23 cellular contexts compared by ENCODE assay signal in the genomic region with DNA sequence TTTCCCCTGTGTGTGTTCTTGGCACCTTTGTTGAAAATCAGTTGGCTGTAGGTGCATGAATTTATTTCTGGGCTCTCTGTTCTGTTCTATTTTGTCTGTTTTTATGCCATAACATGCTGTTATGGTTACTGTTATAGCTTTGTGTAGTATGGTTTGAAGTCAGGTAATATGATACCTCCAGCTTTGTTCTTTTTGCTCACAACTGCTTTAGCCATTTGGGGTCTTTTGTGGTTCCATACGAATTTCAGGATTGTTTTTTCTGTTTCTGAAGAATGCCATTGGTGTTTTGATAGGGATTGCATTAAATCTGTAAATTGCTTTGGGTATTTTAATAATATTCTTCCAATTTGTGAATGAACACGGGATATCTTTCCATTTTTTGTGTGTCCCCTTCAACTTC.
"Had no signal": no experiment of that assay in that cellular context is flagged by ENCODE, and none has a peak within 500 bp of the region (broad histone marks: within the 10 kb centered on the region; RNA-seq: fewer than 3 reads in every experiment).

No MANE protein-coding gene starts in this region.

- H3K4me3 ChIP-seq: coronary artery, esophagus muscularis mucosa, left lung, lung, prostate gland, spleen, tibial artery had no signal

- H3K27ac Mint-ChIP-seq: mesothelial cell of epicardium; T-helper 2 cell treated with Interferon-gamma antibody and Interleukin-4, amounts not matched to agents 5 μg/mL and 100 μg/mL, for 36 hours had no signal

- H3K27me3 Mint-ChIP-seq: naive thymus-derived CD8-positive, alpha-beta T cell; stimulated activated naive CD8-positive, alpha-beta T cell treated with anti-CD3 and anti-CD28 coated beads, Interleukin-15, amount 100 ng/mL, for 72 hours had no signal

- DNase-seq: activated CD4-positive, alpha-beta T cell treated with anti-CD3 and anti-CD28 coated beads, Interleukin-2, amount 50 U/mL, for 1 hour; activated CD8-positive, alpha-beta memory T cell treated with anti-CD3 and anti-CD28 coated beads for 24 hours; activated CD8-positive, alpha-beta memory T cell treated with anti-CD3 and anti-CD28 coated beads, Interleukin-2, amount 50 U/mL, for 4 hours; activated gamma-delta T cell; activated naive CD4-positive, alpha-beta T cell treated with anti-CD3 and anti-CD28 coated beads, Interleukin-2, amount 50 U/mL, for 16 hours; amygdala; cerebellar nuclear complex; hippocampal formation; kidney glomerular epithelial cell; left lung; naive thymus-derived CD8-positive, alpha-beta T cell; spleen; stimulated activated CD4-positive, alpha-beta T cell treated with anti-CD3 and anti-CD28 coated beads, Interleukin-4, amount 100 ng/mL, for 1 hour; stimulated activated naive CD8-positive, alpha-beta T cell treated with anti-CD3 and anti-CD28 coated beads, Interleukin-15, amount 100 ng/mL, for 72 hours; tibial artery had no signal

- H3K9me3 Mint-ChIP-seq: naive thymus-derived CD8-positive, alpha-beta T cell; T-helper 2 cell treated with Interferon-gamma antibody and Interleukin-4, amounts not matched to agents 5 μg/mL and 100 μg/mL, for 36 hours had no signal

- ATAC-seq: activated CD4-positive, CD25-positive, alpha-beta regulatory T cell treated with anti-CD3 and anti-CD28 coated beads, Interleukin-2, amount 50 U/mL, for 24 hours; left lung; naive thymus-derived CD8-positive, alpha-beta T cell; stimulated activated naive CD8-positive, alpha-beta T cell treated with anti-CD3 and anti-CD28 coated beads, Interleukin-15, amount 100 ng/mL, for 72 hours had no signal

- H3K4me3 Mint-ChIP-seq: mesothelial cell of epicardium; stimulated activated naive CD8-positive, alpha-beta T cell treated with anti-CD3 and anti-CD28 coated beads, Interleukin-15, amount 100 ng/mL, for 72 hours; T-helper 2 cell treated with Interferon-gamma antibody and Interleukin-4, amounts not matched to agents 5 μg/mL and 100 μg/mL, for 36 hours had no signal

- H3K27me3 ChIP-seq: esophagus muscularis mucosa, left lung, spleen, tibial artery had no signal

- H3K27ac ChIP-seq: coronary artery, esophagus muscularis mucosa, left lung, prostate gland, spleen, tibial artery, VCaP had no signal

- H3K9me3 ChIP-seq: esophagus muscularis mucosa, left lung, prostate gland, spleen, tibial artery had no signal
